In genomic region chr20:33211817-33212424, GRCh38 we compare ENCODE assay signal across 10 cellular contexts. TPM values are rescaled to one million over a fixed set of nuclear protein-coding genes. Genes with fewer than 3 reads are reported as not detected.
A peak's percentile ranks its signal among the peaks of the same experiment; 100 is the strongest.
DNase-seq lines count a peak whose midpoint lies in the region; ATAC-seq, FAIRE-seq and TF ChIP-seq lines count a peak whose summit lies in the region.
"Had no signal": no experiment of that assay in that cellular context is flagged by ENCODE, and none has a peak within 500 bp of the region (broad histone marks: within the 10 kb centered on the region; RNA-seq: fewer than 3 reads in every experiment).

No MANE protein-coding gene starts in this region.

- ATAC-seq in upper lobe of left lung (ENCODE audit: low FRiP score in 2 of 2) = peak in 1 of 2 donors; percentile 46
- ATAC-seq in HG02623 (IDR thresholded peaks at IDR 0.05; ENCODE audit: unreplicated experiment) = no peak
- ATAC-seq in GM19351 (IDR thresholded peaks at IDR 0.05; ENCODE audit: unreplicated experiment) = no peak
- ATAC-seq: naive thymus-derived CD8-positive, alpha-beta T cell had no signal

- no peak for TF ChIP-seq EP300 in upper lobe of left lung (IDR thresholded peaks at IDR 0.05)

- H3K4me1 ChIP-seq in adrenal gland (replicated peaks in 1 of 2) (no peaks in the 10 kb centered on the region), upper lobe of left lung (no peaks in the 10 kb centered on the region)
- H3K4me1 ChIP-seq: SJSA1 had no signal

- intact Hi-C loops in adrenal gland (cut with DNase I) = loop anchor here in 1 of 2 donors (5.0 kb wide), 1 partner anchor 305 kb away; no protein-coding TSS in a partner anchor

- H3K27ac ChIP-seq in adrenal gland (no peak overlapping the region), upper lobe of left lung (no peak overlapping the region)
- H3K27ac ChIP-seq: SJSA1 had no signal

- 6 to 19% (median 14%) methylated on average over 3 to 5 of the region's 5 CpGs for WGBS in adrenal gland, 4 donors
- 14 to 17% methylated on average over 5 of the region's 5 CpGs for WGBS in upper lobe of left lung, 2 donors

- H3K4me3 ChIP-seq in HFF-Myc (replicated peaks; ENCODE audit: low read depth, low read length) (no peak overlapping the region), adrenal gland (no peak overlapping the region), upper lobe of left lung (no peak overlapping the region)
- H3K4me3 ChIP-seq: SJSA1 had no signal

- TF ChIP-seq POLR2A in adrenal gland (IDR thresholded peaks at IDR 0.05) = no peak
- TF ChIP-seq POLR2A in upper lobe of left lung (IDR thresholded peaks at IDR 0.05) = no peak

- no peaks in the 10 kb centered on the region for H3K9me3 ChIP-seq in adrenal gland (replicated peaks in 1 of 3)
- H3K9me3 ChIP-seq in upper lobe of left lung = no peaks in the 10 kb centered on the region
- H3K9me3 ChIP-seq: SJSA1 had no signal

- peak; percentile 11 for FAIRE-seq in D721Med (lab: Jason Lieb, UNC)

- H3K36me3 ChIP-seq in adrenal gland (replicated peaks in 1 of 2) (no peaks in the 10 kb centered on the region), upper lobe of left lung (no peaks in the 10 kb centered on the region)
- H3K36me3 ChIP-seq: SJSA1 had no signal

- TF ChIP-seq CTCF in D721Med (IDR thresholded peaks at IDR 0.05; ENCODE audit: insufficient read depth, missing control alignments) (peak; percentile 69), HFF-Myc (IDR thresholded peaks at IDR 0.05; ENCODE audit: low read depth, low read length, missing control alignments) (peak; percentile 51), adrenal gland (IDR thresholded peaks at IDR 0.05) (peak in 5 of 6 experiments; percentile 21 to 41 (median 26)), upper lobe of left lung (IDR thresholded peaks at IDR 0.05) (peak in 5 of 6 experiments; percentile 11 to 68 (median 50))

- DNase-seq in D721Med (ENCODE audit: insufficient read length, low spot score) = peak; percentile 66
- peak; percentile 1 for DNase-seq in HFF-Myc (ENCODE audit: extremely low read depth, low read depth)
- peak; percentile 45 for DNase-seq in NCI-H748 treated with DMSO at 0.1 percent for 48 hours (lab: John Stamatoyannopoulos, UW)
- peak; percentile 14 to 72 (median 54) for DNase-seq in adrenal gland
- DNase-seq in kidney glomerular epithelial cell (lab: John Stamatoyannopoulos, UW) = peak; percentile 38
- peak in 1 of 2 donors; percentile 84 for DNase-seq in upper lobe of left lung

- H3K27me3 ChIP-seq in adrenal gland (no peaks in the 10 kb centered on the region), upper lobe of left lung (no peaks in the 10 kb centered on the region)

RNA-seq across cellular contexts. Expression of gene BPIFA3, which starts 5.2 kb away (rescaled TPM):
- total RNA-seq in adrenal gland (not detected), upper lobe of left lung (not detected)
- not detected for polyA plus RNA-seq in adrenal gland
- total RNA-seq: naive thymus-derived CD8-positive, alpha-beta T cell; SJSA1 had no signal
- polyA plus RNA-seq: naive thymus-derived CD8-positive, alpha-beta T cell had no signal

RNA-seq across cellular contexts. Expression of gene BPIFA1, which starts 23.9 kb away (rescaled TPM):
- not detected for total RNA-seq in adrenal gland
- polyA plus RNA-seq in adrenal gland = not detected
- 10 to 100 TPM in 2 of 6 donors, 1 to 10 TPM in 2, under 1 TPM in 2; 0.26 to 61.8 (median 2.6) TPM for total RNA-seq in upper lobe of left lung
- total RNA-seq: naive thymus-derived CD8-positive, alpha-beta T cell; SJSA1 had no signal
- polyA plus RNA-seq: naive thymus-derived CD8-positive, alpha-beta T cell had no signal

RNA-seq across cellular contexts. Expression of gene BPIFA2, which starts 44.0 kb away (rescaled TPM):
- total RNA-seq in adrenal gland = not detected
- not detected for polyA plus RNA-seq in adrenal gland
- not detected for total RNA-seq in upper lobe of left lung
- total RNA-seq: naive thymus-derived CD8-positive, alpha-beta T cell; SJSA1 had no signal
- polyA plus RNA-seq: naive thymus-derived CD8-positive, alpha-beta T cell had no signal
